In genomic region chr11:115522302-115522701, GRCh38 we compare ENCODE assay signal across 18 cellular contexts. TPM values are rescaled to one million over a fixed set of nuclear protein-coding genes. Genes with fewer than 3 reads are reported as not detected.
DNase-seq lines count a peak whose midpoint lies in the region; ATAC-seq and TF ChIP-seq lines count a peak whose summit lies in the region.
"Had no signal": no experiment of that assay in that cellular context is flagged by ENCODE, and none has a peak within 500 bp of the region (broad histone marks: within the 10 kb centered on the region; RNA-seq: fewer than 3 reads in every experiment).

No MANE protein-coding gene starts in this region.

- DNase-seq in GM12865 (ENCODE audit: low read depth) (peak; percentile 20), NOMO-1 treated with DMSO at 0.1 percent for 48 hours (lab: John Stamatoyannopoulos, UW; ENCODE audit: unreplicated experiment) (peak; percentile 51), PC-3 (no peak), COLO829 (ENCODE audit: low spot score) (no peak), cerebellar cortex (ENCODE audit: low spot score) (no peak)
- DNase-seq: Caco-2, GOT3, NCI-H1105 treated with DMSO at 0.1 percent for 48 hours, NCI-H187, OCI-M1, SJCRH30, SW 1271 had no signal

- H3K79me2 ChIP-seq in PC-3 (ENCODE audit: low read length): no peaks in the 10 kb centered on the region

- no peak overlapping the region for H3K9ac ChIP-seq in PC-3 (ENCODE audit: low read length)

- CTCF ChIA-PET in PC-3 (lab: Charles Lee): no interaction called here

- no peaks in the 10 kb centered on the region for H3F3A ChIP-seq in PC-3 (ENCODE audit: low read length, unreplicated experiment)

- H3K4me1 ChIP-seq in PC-3 (ENCODE audit: insufficient read depth, low read length): no peaks in the 10 kb centered on the region
- H3K4me1 ChIP-seq: A549, SJCRH30 had no signal

- H3K4me3 ChIP-seq in GM12865 (ENCODE audit: low read depth, low read length) (no peak overlapping the region), PC-3 (ENCODE audit: low read length) (no peak overlapping the region)
- H3K4me3 ChIP-seq: A549, SJCRH30 had no signal

- H3K4me2 ChIP-seq in PC-3 (ENCODE audit: low read length): no peak overlapping the region
- H3K4me2 ChIP-seq: A549 had no signal

- POLR2A ChIA-PET in PC-3 (lab: Charles Lee; ENCODE audit: unreplicated experiment): interaction anchor here (0.6 kb wide), 1 partner anchor 1063 kb away, joined by 3 read pairs; no protein-coding TSS in a partner anchor

- TF ChIP-seq CTCF in GM12865 (IDR thresholded peaks at IDR 0.05; ENCODE audit: insufficient read depth, low read depth, low read length, missing control alignments) (no peak), PC-3 (conservative IDR thresholded peaks at IDR 0.05; ENCODE audit: low read depth, low read length) (no peak)

- H3K36me3 ChIP-seq in PC-3 (ENCODE audit: low read depth, low read length): no peaks in the 10 kb centered on the region
- H3K36me3 ChIP-seq: SJCRH30 had no signal

- no TSS peak for BruUV-seq in PC-3 (replicated peaks; lab: Mats Ljungman, UMichigan)

- H3K27ac ChIP-seq in PC-3 (ENCODE audit: low read length): no peak overlapping the region
- H3K27ac ChIP-seq: A549, HL-60, RWPE1, SJCRH30 had no signal

- no peaks in the 10 kb centered on the region for H4K20me1 ChIP-seq in PC-3 (ENCODE audit: low read length)

- no peak overlapping the region for H2AFZ ChIP-seq in PC-3 (ENCODE audit: low read length)

- no peaks in the 10 kb centered on the region for H3K27me3 ChIP-seq in PC-3 (ENCODE audit: low read length)
- H3K27me3 ChIP-seq: SJCRH30 had no signal

- intact Hi-C loops in PC-3 (cut with micrococcal nuclease): no loop called here

- H3K9me2 ChIP-seq in PC-3 (replicated peaks; ENCODE audit: low read length): no peaks in the 10 kb centered on the region

- ATAC-seq in GM19452 (IDR thresholded peaks at IDR 0.05; ENCODE audit: unreplicated experiment): peak; percentile 53
- peak; percentile 62 for ATAC-seq in HG03342 (IDR thresholded peaks at IDR 0.05; ENCODE audit: unreplicated experiment)
- ATAC-seq in HG02763 (IDR thresholded peaks at IDR 0.05; ENCODE audit: unreplicated experiment): no peak
- ATAC-seq in PC-3: no peak
- ATAC-seq: A549 had no signal

- H3K9me3 ChIP-seq in PC-3 (ENCODE audit: low read length): 0 out of 2 replicates have a peak, but pooled peaks cover 12% of the 10 kb centered on the region
- H3K9me3 ChIP-seq: A549, Caco-2, SJCRH30 had no signal

RNA-seq across cellular contexts. Expression of gene CADM1, which starts 18.1 kb away (rescaled TPM):
- total RNA-seq in PC-3 (2014; rRNA removed): 0.12 and 1.1 TPM in 2 replicates

Comparison
In these comparisons a context has a peak if more than half of its experiments do, and no peak if none do; other contexts are left out.
1. DNase-seq: peak in GM12865 (single experiment) and NOMO-1 treated with DMSO at 0.1 percent for 48 hours (single experiment); none in PC-3 (single experiment), COLO829 (single experiment) and cerebellar cortex (single experiment).
2. ATAC-seq: peak in GM19452 (single experiment) and HG03342 (single experiment); none in HG02763 (single experiment) and PC-3 (single experiment).